ENCODE assay signal across 9 cellular contexts in genomic region chr2:10385933-10386773, GRCh38.
A peak's percentile ranks its signal among the peaks of the same experiment; 100 is the strongest.
DNase-seq lines count a peak whose midpoint lies in the region; ATAC-seq and TF ChIP-seq lines count a peak whose summit lies in the region.
"Had no signal": no experiment of that assay in that cellular context is flagged by ENCODE, and none has a peak within 500 bp of the region (broad histone marks: within the 10 kb centered on the region; RNA-seq: fewer than 3 reads in every experiment).

No MANE protein-coding gene starts in this region.

- H3K27me3 ChIP-seq in Panc1 (ENCODE audit: control insufficient read depth, insufficient read depth, low read length) (no peaks in the 10 kb centered on the region), skeletal muscle satellite cell (ENCODE audit: control insufficient read depth, insufficient read depth, low read length) (no peaks in the 10 kb centered on the region), ovary (no peaks in the 10 kb centered on the region)

- H3K4me3 Mint-ChIP-seq in effector memory CD8-positive, alpha-beta T cell: peak overlapping the region in 1 of 2 donors; percentile 21

- H3K4me1 ChIP-seq in Panc1 (ENCODE audit: control insufficient read depth, insufficient read depth, low read length): peaks cover 100% of the 10 kb centered on the region
- peaks cover 56% of the 10 kb centered on the region for H3K4me1 ChIP-seq in skeletal muscle satellite cell (ENCODE audit: control insufficient read depth, insufficient read depth, low read length)
- no peaks in the 10 kb centered on the region for H3K4me1 ChIP-seq in ovary (ENCODE audit: insufficient read depth)

- H3K4me3 ChIP-seq in Panc1 (ENCODE audit: low read depth in 2 of 2, low read length in 2 of 2) (peak overlapping the region in 1 of 2 experiments; percentile 21; a peak in 2 of 4 replicates), skeletal muscle satellite cell (ENCODE audit: low read length) (peak overlapping the region; percentile 41), ovary (no peak overlapping the region)

- in situ Hi-C loops in Panc1 (cut with HindIII; ENCODE audit: low pct_unique_long_range_greater_than_20kb, low sequenced_read_pairs): no loop called here

- H3K4me2 ChIP-seq in skeletal muscle satellite cell (ENCODE audit: low read length): peak overlapping the region; percentile 74

- H3K9me3 Mint-ChIP-seq in effector memory CD8-positive, alpha-beta T cell: no peaks in the 10 kb centered on the region

- DNase-seq in NCI-H82 (lab: John Stamatoyannopoulos, UW) (peak; percentile 60), NCI-H82 treated with DMSO at 0.1 percent for 48 hours (lab: John Stamatoyannopoulos, UW; ENCODE audit: unreplicated experiment) (no peak), Panc1 (ENCODE audit: low read depth, low spot score) (no peak), ovary (no peak), RPMI8226 (no peak)
- no peak for DNase-seq in effector memory CD8-positive, alpha-beta T cell
- DNase-seq: NCI-H526 treated with DMSO at 0.1 percent for 48 hours had no signal

- CTCF ChIA-PET in Panc1 (lab: Charles Lee): no interaction called here

- POLR2A ChIA-PET in Panc1 (lab: Charles Lee): interaction anchor here (0.6 to 0.7 kb wide), 2 partner anchors 19 to 49 kb away, joined by 3 to 6 read pairs; no protein-coding TSS in a partner anchor

- 84 to 90% (median 85%) methylated on average over 11 of the region's 11 CpGs for WGBS in ovary, 3 donors

- intact Hi-C loops in Panc1 (cut with micrococcal nuclease; ENCODE audit: unreplicated experiment): no loop called here
- intact Hi-C loops in ovary (cut with DNase I): no loop called here

- peak overlapping the region; percentile 32 to 81 for H3K27ac Mint-ChIP-seq in effector memory CD8-positive, alpha-beta T cell

- no peak for TF ChIP-seq POLR2A in ovary (IDR thresholded peaks at IDR 0.05)

- TF ChIP-seq EP300 in ovary (IDR thresholded peaks at IDR 0.05): no peak

- TF ChIP-seq CTCF in Panc1 (IDR thresholded peaks at IDR 0.05) (no peak), ovary (IDR thresholded peaks at IDR 0.05) (no peak)

- H3K4me1 Mint-ChIP-seq in effector memory CD8-positive, alpha-beta T cell (ENCODE audit: low read depth in 2 of 2): peaks cover 55 to 58% of the 10 kb centered on the region in 2 donors

- H3K36me3 Mint-ChIP-seq in effector memory CD8-positive, alpha-beta T cell (ENCODE audit: insufficient read depth): peaks cover 7% of the 10 kb centered on the region

- H3K27me3 Mint-ChIP-seq in effector memory CD8-positive, alpha-beta T cell: no peaks in the 10 kb centered on the region

- H3K9me3 ChIP-seq in Panc1 (ENCODE audit: control insufficient read depth, insufficient read depth, low read depth, low read length): no peaks in the 10 kb centered on the region
- H3K9me3 ChIP-seq in skeletal muscle satellite cell (replicated peaks; ENCODE audit: low read length): no peaks in the 10 kb centered on the region
- no peaks in the 10 kb centered on the region for H3K9me3 ChIP-seq in ovary

- no peaks in the 10 kb centered on the region for H3K36me3 ChIP-seq in Panc1 (ENCODE audit: control insufficient read depth, insufficient read depth, low read length)
- H3K36me3 ChIP-seq in skeletal muscle satellite cell (ENCODE audit: insufficient read depth, low read length): peaks cover 4% of the 10 kb centered on the region
- no peaks in the 10 kb centered on the region for H3K36me3 ChIP-seq in ovary

- H3K9ac ChIP-seq in skeletal muscle satellite cell (ENCODE audit: low read depth, low read length): peak overlapping the region; percentile 56

- BruUV-seq in Panc1 (replicated peaks; lab: Mats Ljungman, UMichigan): no TSS peak

- H3K27ac ChIP-seq in Panc1 (ENCODE audit: low read length): peak overlapping the region; percentile 95
- H3K27ac ChIP-seq in ovary: no peak overlapping the region

- peak; percentile 46; the same call in 1 of the 2 replicates for ATAC-seq in Panc1
- no peak for ATAC-seq in effector memory CD8-positive, alpha-beta T cell (replicated peaks)
- no peak for ATAC-seq in GM21825 (IDR thresholded peaks at IDR 0.05; ENCODE audit: unreplicated experiment)
